ENCODE assay signal across 1 cellular context in genomic region chr1:1758692-1759455, GRCh38.
A peak's percentile ranks its signal among the peaks of the same experiment; 100 is the strongest.
TF ChIP-seq lines count a peak whose summit lies in the region.

No MANE protein-coding gene starts in this region.

TF ChIP-seq in K562, 482 proteins besides CTCF, POLR2A, EP300 and RAD21 (continued from another document and continues in another):
- TF ChIP-seq ZNF398 (CRISPR knock-in tag; IDR thresholded peaks at IDR 0.05) = no peak
- no peak for TF ChIP-seq RERE (CRISPR knock-in tag; IDR thresholded peaks at IDR 0.05; ENCODE audit: borderline replicate concordance)
- TF ChIP-seq THRB (CRISPR knock-in tag; conservative IDR thresholded peaks at IDR 0.05) = no peak
- peak; percentile 98 for TF ChIP-seq HMGN3 (IDR thresholded peaks at IDR 0.05; ENCODE audit: borderline replicate concordance, extremely low read depth, insufficient read length, low read depth, low read length)
- TF ChIP-seq STAT5B (CRISPR knock-in tag; IDR thresholded peaks at IDR 0.05) = no peak
- TF ChIP-seq TFAM (CRISPR knock-in tag; conservative IDR thresholded peaks at IDR 0.05) = no peak
- no peak; the same call in 1 of the 2 replicates for TF ChIP-seq FOXP4 (CRISPR knock-in tag; IDR thresholded peaks at IDR 0.05; ENCODE audit: borderline replicate concordance)
- TF ChIP-seq ZNF592 (IDR thresholded peaks at IDR 0.05) = peak; percentile 98
- no peak for TF ChIP-seq ZNF518B (CRISPR knock-in tag; IDR thresholded peaks at IDR 0.05)
- peak; percentile 46; the same call in 1 of the 2 replicates for TF ChIP-seq GATAD2A (IDR thresholded peaks at IDR 0.05)
- no peak for TF ChIP-seq GABPA (tag; conservative IDR thresholded peaks at IDR 0.05; ENCODE audit: low read depth)
- TF ChIP-seq NFIC (IDR thresholded peaks at IDR 0.05) = peak; percentile 100
- TF ChIP-seq TRIM25 (IDR thresholded peaks at IDR 0.05; ENCODE audit: borderline replicate concordance) = no peak
- no peak for TF ChIP-seq ZBTB40 (IDR thresholded peaks at IDR 0.05)
- no peak for TF ChIP-seq ZBTB40 (CRISPR knock-in tag; IDR thresholded peaks at IDR 0.05)
